ENCODE assay signal across 14 cellular contexts in genomic region chr3:8608041-8608790, GRCh38. TPM values are rescaled to one million over a fixed set of nuclear protein-coding genes. Genes with fewer than 3 reads are reported as not detected.
A peak's percentile ranks its signal among the peaks of the same experiment; 100 is the strongest.
DNase-seq lines count a peak whose midpoint lies in the region; ATAC-seq and TF ChIP-seq lines count a peak whose summit lies in the region.
"Had no signal": no experiment of that assay in that cellular context is flagged by ENCODE, and none has a peak within 500 bp of the region (broad histone marks: within the 10 kb centered on the region; RNA-seq: fewer than 3 reads in every experiment).

No MANE protein-coding gene starts in this region.

- no peak overlapping the region for H3K4me3 Mint-ChIP-seq in stimulated activated naive CD8-positive, alpha-beta T cell treated with anti-CD3 and anti-CD28 coated beads, Interleukin-15, amount 100 ng/mL, for 72 hours
- no peak overlapping the region for H3K4me3 Mint-ChIP-seq in osteocyte (ENCODE audit: unreplicated experiment)
- H3K4me3 Mint-ChIP-seq: CD4-positive, alpha-beta T cell had no signal

- DNase-seq in stimulated activated naive CD8-positive, alpha-beta T cell treated with anti-CD3 and anti-CD28 coated beads, Interleukin-15, Interleukin-2, amounts not matched to agents 100 U/mL and 50 U/mL, for 24 hours = no peak
- no peak for DNase-seq in stimulated activated naive CD8-positive, alpha-beta T cell treated with anti-CD3 and anti-CD28 coated beads, Interleukin-15, amount 100 ng/mL, for 72 hours
- DNase-seq in foreskin keratinocyte = no peak
- DNase-seq in osteocyte (ENCODE audit: extremely low spot score, unreplicated experiment) = peak; percentile 71
- DNase-seq: CD4-positive, alpha-beta T cell; GF-D8; KG1; NCI-H1417 treated with DMSO at 0.1 percent for 48 hours; NCI-H187 treated with DMSO at 0.1 percent for 48 hours; SHP77 treated with DMSO at 0.1 percent for 48 hours had no signal

- H3K36me3 Mint-ChIP-seq in osteocyte (ENCODE audit: unreplicated experiment) = no peaks in the 10 kb centered on the region

- H3K27ac ChIP-seq in foreskin keratinocyte = no peak overlapping the region
- H3K27ac ChIP-seq: A549 had no signal

- peaks cover 5% of the 10 kb centered on the region for H3K27me3 ChIP-seq in foreskin keratinocyte

- H3K27me3 Mint-ChIP-seq in stimulated activated naive CD8-positive, alpha-beta T cell treated with anti-CD3 and anti-CD28 coated beads, Interleukin-15, amount 100 ng/mL, for 72 hours = peaks cover 7% of the 10 kb centered on the region
- no peaks in the 10 kb centered on the region for H3K27me3 Mint-ChIP-seq in osteocyte (ENCODE audit: unreplicated experiment)

- H3K27ac Mint-ChIP-seq in stimulated activated naive CD8-positive, alpha-beta T cell treated with anti-CD3 and anti-CD28 coated beads, Interleukin-15, amount 100 ng/mL, for 72 hours = peak overlapping the region in 1 of 2 donors; percentile 31
- H3K27ac Mint-ChIP-seq in osteocyte (ENCODE audit: unreplicated experiment) = no peak overlapping the region
- H3K27ac Mint-ChIP-seq: CD4-positive, alpha-beta T cell had no signal

- TF ChIP-seq CTCF in foreskin keratinocyte (conservative IDR thresholded peaks at IDR 0.05) (no peak), osteocyte (IDR thresholded peaks at IDR 0.05) (no peak)

- H3K9me3 Mint-ChIP-seq in stimulated activated naive CD8-positive, alpha-beta T cell treated with anti-CD3 and anti-CD28 coated beads, Interleukin-15, amount 100 ng/mL, for 72 hours = no peaks in the 10 kb centered on the region
- H3K9me3 Mint-ChIP-seq in osteocyte (ENCODE audit: unreplicated experiment) = no peaks in the 10 kb centered on the region

- H3K4me1 Mint-ChIP-seq in stimulated activated naive CD8-positive, alpha-beta T cell treated with anti-CD3 and anti-CD28 coated beads, Interleukin-15, amount 100 ng/mL, for 72 hours = no peaks in the 10 kb centered on the region
- peaks cover 24% of the 10 kb centered on the region for H3K4me1 Mint-ChIP-seq in osteocyte (ENCODE audit: unreplicated experiment)

- H3K4me1 ChIP-seq in foreskin keratinocyte = no peaks in the 10 kb centered on the region

- peak; percentile 36 for ATAC-seq in stimulated activated naive CD8-positive, alpha-beta T cell treated with anti-CD3 and anti-CD28 coated beads, Interleukin-15, Interleukin-2, amounts not matched to agents 100 U/mL and 50 U/mL, for 24 hours
- ATAC-seq in stimulated activated naive CD8-positive, alpha-beta T cell treated with anti-CD3 and anti-CD28 coated beads, Interleukin-15, amount 100 ng/mL, for 72 hours = no peak
- peak; percentile 19 for ATAC-seq in foreskin keratinocyte
- ATAC-seq in GM18502 (IDR thresholded peaks at IDR 0.05; ENCODE audit: poor library complexity, unreplicated experiment) = no peak
- no peak for ATAC-seq in GM21825 (IDR thresholded peaks at IDR 0.05; ENCODE audit: unreplicated experiment)
- ATAC-seq in GM21786 (IDR thresholded peaks at IDR 0.05; ENCODE audit: unreplicated experiment) = no peak

RNA-seq across cellular contexts. Expression of gene SSUH2, which starts 36.4 kb away (rescaled TPM):
- total RNA-seq in foreskin keratinocyte (0.11 and 0.27 TPM in 2 replicates), osteocyte (not detected in 2 replicates)
- polyA plus RNA-seq in foreskin keratinocyte = 0.07 and 0.12 TPM in 2 replicates
- total RNA-seq: CD4-positive, alpha-beta T cell had no signal

Comparison
In these comparisons a context has a peak if more than half of its experiments do, and no peak if none do; other contexts are left out.
1. ATAC-seq: peak in stimulated activated naive CD8-positive, alpha-beta T cell treated with anti-CD3 and anti-CD28 coated beads, Interleukin-15, Interleukin-2, amounts not matched to agents 100 U/mL and 50 U/mL, for 24 hours (single experiment) and foreskin keratinocyte (single experiment); none in stimulated activated naive CD8-positive, alpha-beta T cell treated with anti-CD3 and anti-CD28 coated beads, Interleukin-15, amount 100 ng/mL, for 72 hours (single experiment), GM18502 (single experiment), GM21825 (single experiment) and GM21786 (single experiment).